1 cellular context compared by ENCODE assay signal in the genomic region with DNA sequence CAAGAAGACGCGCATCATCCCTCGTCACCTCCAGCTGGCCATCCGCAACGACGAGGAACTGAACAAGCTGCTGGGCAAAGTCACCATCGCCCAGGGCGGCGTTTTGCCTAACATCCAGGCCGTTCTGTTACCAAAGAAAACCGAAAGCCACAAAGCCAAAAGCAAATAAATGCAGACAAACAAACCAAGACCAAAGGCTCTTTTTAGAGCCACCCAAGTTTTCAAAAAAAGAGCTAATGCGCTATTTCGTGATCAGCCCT.
A peak's percentile ranks its signal among the peaks of the same experiment; 100 is the strongest.
TF ChIP-seq lines count a peak whose summit lies in the region.

No MANE protein-coding gene starts in this region.

TF ChIP-seq in HEK293, 187 proteins besides CTCF, POLR2A, EP300 and RAD21 (continued from another document):
- TF ChIP-seq PRDM2 (tag by site-specific recombination; IDR thresholded peaks at IDR 0.05; ENCODE audit: borderline replicate concordance), result 0 out of 2 replicates have a peak, but pooled peaks have one; percentile 18
- TF ChIP-seq ZFP37 (tag by site-specific recombination; IDR thresholded peaks at IDR 0.05), result 0 out of 2 replicates have a peak, but pooled peaks have one; percentile 48
- TF ChIP-seq ZNF121 (tag by site-specific recombination; IDR thresholded peaks at IDR 0.05), result 0 out of 2 replicates have a peak, but pooled peaks have one; percentile 30
- 0 out of 2 replicates have a peak, but pooled peaks have one; percentile 15 for TF ChIP-seq ZNF837 (tag by site-specific recombination; IDR thresholded peaks at IDR 0.05)
- TF ChIP-seq, protein P1, sequence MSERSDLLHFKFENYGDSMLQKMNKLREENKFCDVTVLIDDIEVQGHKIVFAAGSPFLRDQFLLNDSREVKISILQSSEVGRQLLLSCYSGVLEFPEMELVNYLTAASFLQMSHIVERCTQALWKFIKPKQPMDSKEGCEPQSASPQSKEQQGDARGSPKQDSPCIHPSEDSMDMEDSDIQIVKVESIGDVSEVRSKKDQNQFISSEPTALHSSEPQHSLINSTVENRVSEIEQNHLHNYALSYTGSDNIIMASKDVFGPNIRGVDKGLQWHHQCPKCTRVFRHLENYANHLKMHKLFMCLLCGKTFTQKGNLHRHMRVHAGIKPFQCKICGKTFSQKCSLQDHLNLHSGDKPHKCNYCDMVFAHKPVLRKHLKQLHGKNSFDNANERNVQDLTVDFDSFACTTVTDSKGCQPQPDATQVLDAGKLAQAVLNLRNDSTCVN (tag by site-specific recombination; optimal IDR thresholded peaks at IDR 0.05), result peak; percentile 39
- TF ChIP-seq ZNF501 (tag by site-specific recombination; IDR thresholded peaks at IDR 0.05), result 0 out of 2 replicates have a peak, but pooled peaks have one; percentile 2
- TF ChIP-seq ZNF610 (tag by site-specific recombination; IDR thresholded peaks at IDR 0.05; ENCODE audit: borderline replicate concordance), result 0 out of 2 replicates have a peak, but pooled peaks have one; percentile 22
TF ChIP-seq in HEK293: peak in this region for 10; not testable (repeated sequence) for 177.
